In the genomic region with DNA sequence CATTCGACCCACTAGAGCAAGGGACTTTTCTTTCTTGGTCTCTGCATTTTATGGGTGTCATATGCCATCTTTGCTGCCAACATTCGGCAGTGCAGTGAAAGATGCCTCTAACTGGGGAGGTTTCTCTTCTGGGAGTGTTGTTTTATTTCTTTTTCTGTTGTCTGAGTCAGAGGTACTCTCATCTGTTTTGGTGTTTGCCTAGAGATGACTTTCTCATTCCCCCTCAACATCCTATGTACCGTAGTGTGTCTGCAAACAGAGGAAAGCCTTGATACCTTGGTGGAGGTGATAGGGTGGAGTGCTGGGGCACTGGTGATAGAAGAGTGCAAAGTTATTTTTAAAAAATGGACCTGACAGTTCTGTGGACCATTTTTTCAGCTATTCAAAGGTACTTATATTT, we compare ENCODE assay signal across 16 cellular contexts.
"Had no signal": no experiment of that assay in that cellular context is flagged by ENCODE, and none has a peak within 500 bp of the region (broad histone marks: within the 10 kb centered on the region; RNA-seq: fewer than 3 reads in every experiment).

No MANE protein-coding gene starts in this region.

- H3K27me3 Mint-ChIP-seq: activated CD4-positive, alpha-beta memory T cell treated with anti-CD3 and anti-CD28 coated beads, Interleukin-2, amount 10 ng/mL, durations not matched to agents 7 days and 5 days; naive thymus-derived CD4-positive, alpha-beta T cell had no signal

- H3K9me3 Mint-ChIP-seq: activated CD4-positive, alpha-beta memory T cell treated with anti-CD3 and anti-CD28 coated beads, Interleukin-2, amount 10 ng/mL, durations not matched to agents 7 days and 5 days had no signal

- DNase-seq: activated CD4-positive, alpha-beta memory T cell treated with anti-CD3 and anti-CD28 coated beads, Interleukin-2, amount 10 ng/mL, durations not matched to agents 7 days and 5 days; activated CD4-positive, alpha-beta T cell treated with anti-CD3 and anti-CD28 coated beads for 4 hours; activated gamma-delta T cell; activated T-cell treated with anti-CD3 and anti-CD28 coated beads, Interleukin-2, amount 50 U/mL, for 48 hours; aorta; brain microvascular endothelial cell; central memory CD4-positive, alpha-beta T cell; colonic mucosa; erythroblast; mesenchymal stem cell; naive thymus-derived CD4-positive, alpha-beta T cell; sigmoid colon; stimulated activated naive CD4-positive, alpha-beta T cell treated with Interleukin-2 at 50 U/mL for 16 hours; SW 1271; T-helper 2 cell; WERI-Rb-1 had no signal

- H3K27ac Mint-ChIP-seq: activated CD4-positive, alpha-beta memory T cell treated with anti-CD3 and anti-CD28 coated beads, Interleukin-2, amount 10 ng/mL, durations not matched to agents 7 days and 5 days had no signal

- H3K4me3 Mint-ChIP-seq: activated CD4-positive, alpha-beta memory T cell treated with anti-CD3 and anti-CD28 coated beads, Interleukin-2, amount 10 ng/mL, durations not matched to agents 7 days and 5 days; naive thymus-derived CD4-positive, alpha-beta T cell had no signal

- ATAC-seq: naive thymus-derived CD4-positive, alpha-beta T cell had no signal
